13 cellular contexts compared by ENCODE assay signal in the genomic region with DNA sequence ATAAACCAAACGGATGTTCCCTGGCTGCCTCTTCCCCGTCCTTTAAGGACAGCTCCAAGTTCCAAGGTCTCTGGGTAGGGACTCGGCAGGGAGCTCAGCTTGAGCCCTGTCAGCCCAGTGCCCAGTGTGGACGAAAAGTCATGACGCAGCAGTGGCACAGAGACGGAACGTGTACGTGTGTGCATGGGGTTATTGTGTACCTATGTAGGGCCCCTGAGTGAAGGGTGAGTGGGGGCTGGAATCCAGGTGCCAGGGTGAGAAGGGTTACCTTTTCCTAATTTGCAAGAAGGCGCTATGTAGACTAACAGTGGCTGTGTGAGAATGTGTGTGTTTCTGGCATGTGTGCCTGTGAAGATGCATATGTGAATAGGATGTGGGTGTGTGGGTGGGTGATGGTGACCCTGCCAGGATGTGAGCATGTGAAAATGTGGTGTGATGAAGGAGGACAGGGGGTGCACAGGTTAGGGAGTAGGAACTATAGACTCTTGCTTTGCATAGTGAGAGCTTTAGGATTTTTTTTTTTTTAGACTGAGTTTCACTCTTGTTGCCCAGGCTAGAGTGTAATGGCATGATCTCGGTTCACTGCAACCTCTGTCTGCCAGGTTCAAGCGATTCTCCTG.
DNase-seq lines count a peak whose midpoint lies in the region; ATAC-seq and TF ChIP-seq lines count a peak whose summit lies in the region.
"Had no signal": no experiment of that assay in that cellular context is flagged by ENCODE, and none has a peak within 500 bp of the region (broad histone marks: within the 10 kb centered on the region; RNA-seq: fewer than 3 reads in every experiment).

No MANE protein-coding gene starts in this region.

- no peaks in the 10 kb centered on the region for H3K9me3 Mint-ChIP-seq in stimulated activated memory B cell treated with anti-CD40 and anti-IgM and Interleukin-4, amounts not matched to agents 10 μg/mL and 1 μg/mL and 100 μg/mL, for 72 hours
- H3K9me3 Mint-ChIP-seq: mesothelial cell of epicardium had no signal

- no peak overlapping the region for H3K27ac Mint-ChIP-seq in stimulated activated memory B cell treated with anti-CD40 and anti-IgM and Interleukin-4, amounts not matched to agents 10 μg/mL and 1 μg/mL and 100 μg/mL, for 72 hours
- H3K27ac Mint-ChIP-seq: mesothelial cell of epicardium had no signal

- peak; percentile 40 for DNase-seq in activated CD4-positive, alpha-beta T cell treated with anti-CD3 and anti-CD28 coated beads for 48 hours
- DNase-seq in activated CD4-positive, alpha-beta T cell treated with anti-CD3 and anti-CD28 coated beads, Interleukin-2, amount 50 U/mL, for 1 hour, result no peak
- DNase-seq in activated gamma-delta T cell treated with anti-CD3 and anti-CD28 coated beads, Interleukin-2, amount 50 U/mL, for 16 hours (ENCODE audit: low read depth), result peak; percentile 39
- DNase-seq in HuH-7.5 (ENCODE audit: low spot score) (no peak), tibial artery (no peak)
- DNase-seq: NCI-H1092 treated with DMSO at 0.1 percent for 48 hours, testis had no signal

- no peaks in the 10 kb centered on the region for H3K36me3 ChIP-seq in HEK293 (ENCODE audit: control insufficient read depth in 2 of 2, insufficient read depth in 1 of 2, low read length in 2 of 2)
- H3K36me3 ChIP-seq in tibial artery, result no peaks in the 10 kb centered on the region

- POLR2A ChIA-PET in HEK293 (lab: Yijun Ruan, JAX), result no interaction called here

- H3K9me3 ChIP-seq in HEK293 (ENCODE audit: control insufficient read depth, insufficient read depth, low read depth, low read length) (no peaks in the 10 kb centered on the region), tibial artery (no peaks in the 10 kb centered on the region)
- H3K9me3 ChIP-seq: A549, testis had no signal

- peaks cover 0 to 2% of the 10 kb centered on the region in 2 donors for H3K27me3 ChIP-seq in tibial artery
- H3K27me3 ChIP-seq: testis had no signal

- CTCF ChIA-PET in HEK293 (lab: Yijun Ruan, JAX), result interaction anchor here (0.6 to 2.0 kb wide), 2 partner anchors 48 to 51 kb away, joined by 4 read pairs; partner anchors contain the start of gene GH1

- H3K4me1 Mint-ChIP-seq in stimulated activated memory B cell treated with anti-CD40 and anti-IgM and Interleukin-4, amounts not matched to agents 10 μg/mL and 1 μg/mL and 100 μg/mL, for 72 hours, result peaks cover 15% of the 10 kb centered on the region
- H3K4me1 Mint-ChIP-seq: mesothelial cell of epicardium had no signal

- H3K4me3 ChIP-seq in HEK293 (ENCODE audit: low read depth, low read length) (no peak overlapping the region), tibial artery (no peak overlapping the region)
- H3K4me3 ChIP-seq: A549, coronary artery, testis had no signal

- H3K27me3 Mint-ChIP-seq in stimulated activated memory B cell treated with anti-CD40 and anti-IgM and Interleukin-4, amounts not matched to agents 10 μg/mL and 1 μg/mL and 100 μg/mL, for 72 hours, result no peaks in the 10 kb centered on the region

- H3K36me3 Mint-ChIP-seq in stimulated activated memory B cell treated with anti-CD40 and anti-IgM and Interleukin-4, amounts not matched to agents 10 μg/mL and 1 μg/mL and 100 μg/mL, for 72 hours, result no peaks in the 10 kb centered on the region
- H3K36me3 Mint-ChIP-seq: mesothelial cell of epicardium had no signal

- H3K4me1 ChIP-seq in HEK293 (ENCODE audit: control insufficient read depth, insufficient read depth, low read length), result no peaks in the 10 kb centered on the region
- peaks cover 0 to 4% (median under 1%) of the 10 kb centered on the region in 4 donors for H3K4me1 ChIP-seq in tibial artery

- intact Hi-C loops in tibial artery (cut with DNase I; ENCODE audit: low total_unique reads), result no loop called here

- H3K4me3 Mint-ChIP-seq in stimulated activated memory B cell treated with anti-CD40 and anti-IgM and Interleukin-4, amounts not matched to agents 10 μg/mL and 1 μg/mL and 100 μg/mL, for 72 hours, result no peak overlapping the region
- H3K4me3 Mint-ChIP-seq: mesothelial cell of epicardium had no signal

- peak; percentile 66 for ATAC-seq in stimulated activated memory B cell treated with anti-CD40 and anti-IgM and Interleukin-4, amounts not matched to agents 10 μg/mL and 1 μg/mL and 100 μg/mL, for 72 hours
- no peak for ATAC-seq in GM21723 (IDR thresholded peaks at IDR 0.05; ENCODE audit: unreplicated experiment)

- TF ChIP-seq CTCF in HEK293 (tag by site-specific recombination; IDR thresholded peaks at IDR 0.05) (no peak), tibial artery (IDR thresholded peaks at IDR 0.05) (no peak)

- H3K27ac ChIP-seq in HEK293 (ENCODE audit: extremely low read depth, low read depth, low read length), result no peak overlapping the region
- H3K27ac ChIP-seq in tibial artery, result no peak overlapping the region
- H3K27ac ChIP-seq: A549, coronary artery, testis had no signal

TF ChIP-seq in HEK293, 187 proteins besides CTCF, POLR2A, EP300 and RAD21:
- TF ChIP-seq ZNF114 (tag by site-specific recombination; IDR thresholded peaks at IDR 0.05), result no peak
- TF ChIP-seq ZSCAN23 (tag by site-specific recombination; IDR thresholded peaks at IDR 0.05), result no peak
- TF ChIP-seq ZFP3 (tag by site-specific recombination; IDR thresholded peaks at IDR 0.05; ENCODE audit: low read depth), result no peak
- TF ChIP-seq, protein P1, sequence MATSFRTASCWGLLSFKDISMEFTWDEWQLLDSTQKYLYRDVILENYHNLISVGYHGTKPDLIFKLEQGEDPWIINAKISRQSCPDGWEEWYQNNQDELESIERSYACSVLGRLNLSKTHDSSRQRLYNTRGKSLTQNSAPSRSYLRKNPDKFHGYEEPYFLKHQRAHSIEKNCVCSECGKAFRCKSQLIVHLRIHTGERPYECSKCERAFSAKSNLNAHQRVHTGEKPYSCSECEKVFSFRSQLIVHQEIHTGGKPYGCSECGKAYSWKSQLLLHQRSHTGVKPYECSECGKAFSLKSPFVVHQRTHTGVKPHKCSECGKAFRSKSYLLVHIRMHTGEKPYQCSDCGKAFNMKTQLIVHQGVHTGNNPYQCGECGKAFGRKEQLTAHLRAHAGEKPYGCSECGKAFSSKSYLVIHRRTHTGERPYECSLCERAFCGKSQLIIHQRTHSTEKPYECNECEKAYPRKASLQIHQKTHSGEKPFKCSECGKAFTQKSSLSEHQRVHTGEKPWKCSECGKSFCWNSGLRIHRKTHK (tag by site-specific recombination; IDR thresholded peaks at IDR 0.05), result no peak
- TF ChIP-seq ZNF157 (tag by site-specific recombination; IDR thresholded peaks at IDR 0.05), result peak; percentile 99
- no peak for TF ChIP-seq ZNF555 (tag by site-specific recombination; conservative IDR thresholded peaks at IDR 0.05)
- peak; percentile 57 for TF ChIP-seq ZFHX2 (tag by site-specific recombination; conservative IDR thresholded peaks at IDR 0.05)
- TF ChIP-seq EGR2 (tag by site-specific recombination; IDR thresholded peaks at IDR 0.05; ENCODE audit: low read depth), result peak; percentile 27; the same call in 1 of the 2 replicates
- no peak for TF ChIP-seq KLF8 (tag by site-specific recombination; IDR thresholded peaks at IDR 0.05)

Comparison
In these comparisons a context has a peak if more than half of its experiments do, and no peak if none do; other contexts are left out.
1. DNase-seq: peak in activated CD4-positive, alpha-beta T cell treated with anti-CD3 and anti-CD28 coated beads for 48 hours (single experiment) and activated gamma-delta T cell treated with anti-CD3 and anti-CD28 coated beads, Interleukin-2, amount 50 U/mL, for 16 hours (single experiment); none in activated CD4-positive, alpha-beta T cell treated with anti-CD3 and anti-CD28 coated beads, Interleukin-2, amount 50 U/mL, for 1 hour (single experiment), HuH-7.5 (single experiment) and tibial artery (0 of 2).